ENCODE assay signal across 12 cellular contexts in the genomic region with DNA sequence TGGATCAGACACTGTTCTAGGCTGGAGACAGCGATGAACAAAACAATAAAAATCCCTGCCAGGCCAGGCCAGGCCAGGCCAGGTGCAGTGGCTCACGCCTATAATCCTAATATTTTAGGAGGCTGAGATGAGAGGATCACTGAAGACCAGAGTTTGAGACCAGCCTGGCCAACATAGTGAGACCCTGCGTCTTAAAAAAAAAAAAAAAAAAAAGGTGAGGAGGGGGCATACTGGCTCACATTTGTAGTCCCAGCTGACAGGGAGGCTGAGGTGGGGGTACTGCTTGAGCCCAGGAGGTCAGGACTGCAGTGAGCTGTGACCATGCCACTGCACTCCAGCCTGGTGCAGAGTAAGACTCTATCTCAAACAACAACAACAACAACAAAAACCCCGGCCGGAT. TPM values are rescaled to one million over a fixed set of nuclear protein-coding genes. Genes with fewer than 3 reads are reported as not detected.
"Had no signal": no experiment of that assay in that cellular context is flagged by ENCODE, and none has a peak within 500 bp of the region (broad histone marks: within the 10 kb centered on the region; RNA-seq: fewer than 3 reads in every experiment).

No MANE protein-coding gene starts in this region.

- ATAC-seq: HCT116 had no signal

- H3K36me3 ChIP-seq: HAP-1 had no signal

- H3K9me3 ChIP-seq: HAP-1 had no signal

- DNase-seq: GM23248, GOT3, H7, H9, HCEC 1CT, HFFc6 had no signal

- H3K9me3 Mint-ChIP-seq: HFFc6 had no signal

- H2AFZ ChIP-seq: GM23248 had no signal

- H3K4me3 ChIP-seq: GM23248, GM23338, HAP-1 had no signal

- H3K27ac ChIP-seq: GM23248 had no signal

- H3K27ac Mint-ChIP-seq: GM23338, HFFc6 had no signal

- FAIRE-seq: H1, H54 had no signal

- H3K9ac ChIP-seq: GM23248 had no signal

- H3K4me3 Mint-ChIP-seq: GM23338, H9, HFFc6 had no signal

RNA-seq across cellular contexts. Expression of a gene that starts 4.5 kb away (rescaled TPM):
- total RNA-seq: GM23248, GM23338, H4, H7, HFFc6 had no signal
- polyA plus RNA-seq: GM23248 had no signal

RNA-seq across cellular contexts. Expression of a gene that starts 13.3 kb away (rescaled TPM):
- total RNA-seq: GM23248, GM23338, H1, H4, H7, H9, HFFc6 had no signal
- polyA plus RNA-seq: GM23248, GM23338, H1 had no signal

RNA-seq across cellular contexts. Expression of a gene that starts 38.2 kb away (rescaled TPM):
- total RNA-seq: GM23248, GM23338, H1, H4, H7, H9, HFFc6 had no signal
- polyA plus RNA-seq: GM23248, GM23338, H1 had no signal
